In genomic region chr1:151166506-151166956, GRCh38 we compare ENCODE assay signal across 1 cellular context.
TF ChIP-seq lines count a peak whose summit lies in the region.

No MANE protein-coding gene starts in this region.

TF ChIP-seq in GM23338, 12 proteins besides CTCF, POLR2A, EP300 and RAD21 (continued from another document):
- TF ChIP-seq ZNF462 (CRISPR knock-in tag; IDR thresholded peaks at IDR 0.05), result no peak
